Comparison of ENCODE assay signal across 1 cellular context in the genomic region with DNA sequence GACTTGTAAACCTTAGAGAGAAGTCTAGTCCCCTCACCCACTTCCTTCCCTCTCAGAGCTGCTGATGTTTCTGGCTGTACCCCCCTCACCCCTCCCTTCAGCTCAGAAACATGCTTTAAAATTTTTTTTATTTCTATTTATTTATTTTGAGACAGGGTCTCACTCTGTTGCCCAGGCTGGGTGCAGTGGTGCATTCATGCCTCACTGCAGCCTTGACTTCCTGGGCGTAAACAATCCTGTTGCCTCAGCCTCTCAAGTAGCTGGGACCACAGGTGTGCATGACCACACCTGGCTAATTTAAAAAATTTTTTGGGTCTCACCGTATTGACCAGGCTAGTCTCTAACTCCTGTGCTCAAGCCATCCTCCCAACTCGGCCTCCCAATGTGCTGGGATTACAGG.
TF ChIP-seq lines count a peak whose summit lies in the region.

No MANE protein-coding gene starts in this region.

TF ChIP-seq in SK-N-SH treated with all-trans-retinoic acid at 6 μM for 48 hours, 23 proteins besides CTCF, POLR2A, EP300 and RAD21 (continued from another document):
- TF ChIP-seq, protein P1, sequence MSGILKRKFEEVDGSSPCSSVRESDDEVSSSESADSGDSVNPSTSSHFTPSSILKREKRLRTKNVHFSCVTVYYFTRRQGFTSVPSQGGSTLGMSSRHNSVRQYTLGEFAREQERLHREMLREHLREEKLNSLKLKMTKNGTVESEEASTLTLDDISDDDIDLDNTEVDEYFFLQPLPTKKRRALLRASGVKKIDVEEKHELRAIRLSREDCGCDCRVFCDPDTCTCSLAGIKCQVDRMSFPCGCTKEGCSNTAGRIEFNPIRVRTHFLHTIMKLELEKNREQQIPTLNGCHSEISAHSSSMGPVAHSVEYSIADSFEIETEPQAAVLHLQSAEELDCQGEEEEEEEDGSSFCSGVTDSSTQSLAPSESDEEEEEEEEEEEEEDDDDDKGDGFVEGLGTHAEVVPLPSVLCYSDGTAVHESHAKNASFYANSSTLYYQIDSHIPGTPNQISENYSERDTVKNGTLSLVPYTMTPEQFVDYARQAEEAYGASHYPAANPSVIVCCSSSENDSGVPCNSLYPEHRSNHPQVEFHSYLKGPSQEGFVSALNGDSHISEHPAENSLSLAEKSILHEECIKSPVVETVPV (CRISPR knock-in tag; IDR thresholded peaks at IDR 0.05): no peak
- TF ChIP-seq SNAI2 (CRISPR knock-in tag; IDR thresholded peaks at IDR 0.05) (no peak), ISL1 (CRISPR knock-in tag; IDR thresholded peaks at IDR 0.05) (no peak), ZC3H10 (CRISPR knock-in tag; IDR thresholded peaks at IDR 0.05) (no peak), BACH2 (CRISPR knock-in tag; IDR thresholded peaks at IDR 0.05; ENCODE audit: borderline replicate concordance) (no peak), ZNF70 (CRISPR knock-in tag; IDR thresholded peaks at IDR 0.05) (no peak), ARNTL (CRISPR knock-in tag; IDR thresholded peaks at IDR 0.05; ENCODE audit: borderline replicate concordance, low read depth) (no peak), ESRRG (CRISPR knock-in tag; IDR thresholded peaks at IDR 0.05) (no peak), OSR1 (CRISPR knock-in tag; IDR thresholded peaks at IDR 0.05) (no peak)
- TF ChIP-seq, protein P2, sequence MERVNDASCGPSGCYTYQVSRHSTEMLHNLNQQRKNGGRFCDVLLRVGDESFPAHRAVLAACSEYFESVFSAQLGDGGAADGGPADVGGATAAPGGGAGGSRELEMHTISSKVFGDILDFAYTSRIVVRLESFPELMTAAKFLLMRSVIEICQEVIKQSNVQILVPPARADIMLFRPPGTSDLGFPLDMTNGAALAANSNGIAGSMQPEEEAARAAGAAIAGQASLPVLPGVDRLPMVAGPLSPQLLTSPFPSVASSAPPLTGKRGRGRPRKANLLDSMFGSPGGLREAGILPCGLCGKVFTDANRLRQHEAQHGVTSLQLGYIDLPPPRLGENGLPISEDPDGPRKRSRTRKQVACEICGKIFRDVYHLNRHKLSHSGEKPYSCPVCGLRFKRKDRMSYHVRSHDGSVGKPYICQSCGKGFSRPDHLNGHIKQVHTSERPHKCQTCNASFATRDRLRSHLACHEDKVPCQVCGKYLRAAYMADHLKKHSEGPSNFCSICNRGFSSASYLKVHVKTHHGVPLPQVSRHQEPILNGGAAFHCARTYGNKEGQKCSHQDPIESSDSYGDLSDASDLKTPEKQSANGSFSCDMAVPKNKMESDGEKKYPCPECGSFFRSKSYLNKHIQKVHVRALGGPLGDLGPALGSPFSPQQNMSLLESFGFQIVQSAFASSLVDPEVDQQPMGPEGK (CRISPR knock-in tag; IDR thresholded peaks at IDR 0.05; ENCODE audit: borderline replicate concordance): no peak
- TF ChIP-seq, protein P3, sequence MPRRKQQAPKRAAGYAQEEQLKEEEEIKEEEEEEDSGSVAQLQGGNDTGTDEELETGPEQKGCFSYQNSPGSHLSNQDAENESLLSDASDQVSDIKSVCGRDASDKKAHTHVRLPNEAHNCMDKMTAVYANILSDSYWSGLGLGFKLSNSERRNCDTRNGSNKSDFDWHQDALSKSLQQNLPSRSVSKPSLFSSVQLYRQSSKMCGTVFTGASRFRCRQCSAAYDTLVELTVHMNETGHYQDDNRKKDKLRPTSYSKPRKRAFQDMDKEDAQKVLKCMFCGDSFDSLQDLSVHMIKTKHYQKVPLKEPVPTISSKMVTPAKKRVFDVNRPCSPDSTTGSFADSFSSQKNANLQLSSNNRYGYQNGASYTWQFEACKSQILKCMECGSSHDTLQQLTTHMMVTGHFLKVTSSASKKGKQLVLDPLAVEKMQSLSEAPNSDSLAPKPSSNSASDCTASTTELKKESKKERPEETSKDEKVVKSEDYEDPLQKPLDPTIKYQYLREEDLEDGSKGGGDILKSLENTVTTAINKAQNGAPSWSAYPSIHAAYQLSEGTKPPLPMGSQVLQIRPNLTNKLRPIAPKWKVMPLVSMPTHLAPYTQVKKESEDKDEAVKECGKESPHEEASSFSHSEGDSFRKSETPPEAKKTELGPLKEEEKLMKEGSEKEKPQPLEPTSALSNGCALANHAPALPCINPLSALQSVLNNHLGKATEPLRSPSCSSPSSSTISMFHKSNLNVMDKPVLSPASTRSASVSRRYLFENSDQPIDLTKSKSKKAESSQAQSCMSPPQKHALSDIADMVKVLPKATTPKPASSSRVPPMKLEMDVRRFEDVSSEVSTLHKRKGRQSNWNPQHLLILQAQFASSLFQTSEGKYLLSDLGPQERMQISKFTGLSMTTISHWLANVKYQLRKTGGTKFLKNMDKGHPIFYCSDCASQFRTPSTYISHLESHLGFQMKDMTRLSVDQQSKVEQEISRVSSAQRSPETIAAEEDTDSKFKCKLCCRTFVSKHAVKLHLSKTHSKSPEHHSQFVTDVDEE (CRISPR knock-in tag; IDR thresholded peaks at IDR 0.05): no peak
